Comparison of ENCODE assay signal across 20 cellular contexts in genomic region chr10:133415752-133416151, GRCh38. TPM values are rescaled to one million over a fixed set of nuclear protein-coding genes. Genes with fewer than 3 reads are reported as not detected.
DNase-seq lines count a peak whose midpoint lies in the region; ATAC-seq, FAIRE-seq and TF ChIP-seq lines count a peak whose summit lies in the region.
"Had no signal": no experiment of that assay in that cellular context is flagged by ENCODE, and none has a peak within 500 bp of the region (broad histone marks: within the 10 kb centered on the region; RNA-seq: fewer than 3 reads in every experiment).

No MANE protein-coding gene starts in this region.

- POLR2A ChIA-PET in K562 (lab: Yijun Ruan, JAX): no interaction called here
- POLR2A ChIA-PET in activated CD4-positive, alpha-beta T cell treated with anti-CD3 and anti-CD28 coated beads, Interleukin-2, amount 10 ng/mL, durations not matched to agents 7 days and 5 days (lab: Charles Lee): no interaction called here

- FAIRE-seq in K562 (lab: Jason Lieb, UNC): no peak
- FAIRE-seq: A549, G401.6 had no signal

- no peak overlapping the region for H3K4ac ChIP-seq in mesenchymal stem cell (ENCODE audit: low read depth in 1 of 2, low read length in 2 of 2)

- no peak overlapping the region for H3K18ac ChIP-seq in mesenchymal stem cell (ENCODE audit: low read depth in 1 of 2, low read length in 2 of 2)

- in situ Hi-C loops in K562 (cut with MboI): no loop called here

- TF ChIP-seq EP300 in K562 (IDR thresholded peaks at IDR 0.05; ENCODE audit: low read length): no peak

- no peak overlapping the region for H2BK15ac ChIP-seq in mesenchymal stem cell (ENCODE audit: low read depth, poor library complexity, severe bottlenecking)

- no peaks in the 10 kb centered on the region for H3K27me3 ChIP-seq in H7 (ENCODE audit: control insufficient read depth, insufficient read depth, low read length)
- H3K27me3 ChIP-seq in K562 (ENCODE audit: control insufficient read depth in 2 of 2, insufficient read depth in 2 of 2, low read length in 2 of 2): no peaks in the 10 kb centered on the region
- H3K27me3 ChIP-seq in mesenchymal stem cell (ENCODE audit: control insufficient read depth in 1 of 2, insufficient read depth in 1 of 2, low read length in 2 of 2): no peaks in the 10 kb centered on the region

- peak overlapping the region; percentile 23 for H4K91ac ChIP-seq in mesenchymal stem cell (ENCODE audit: low read length)

- H3K9ac ChIP-seq in K562 (ENCODE audit: insufficient read depth in 1 of 2, low read depth in 2 of 2, low read length in 2 of 2) (no peak overlapping the region), mesenchymal stem cell (ENCODE audit: low read length) (no peak overlapping the region)

- no peak overlapping the region for H2BK5ac ChIP-seq in mesenchymal stem cell (ENCODE audit: low read depth, low read length, poor library complexity, severe bottlenecking)

- no peak for TF ChIP-seq RAD21 in K562 (CRISPR knock-in tag; conservative IDR thresholded peaks at IDR 0.05 in 1 of 2, IDR thresholded peaks at IDR 0.05 in 1 of 2)

- intact Hi-C loops in K562 (cut with micrococcal nuclease): no loop called here

- H3K27me3 Mint-ChIP-seq in activated CD4-positive, alpha-beta T cell treated with anti-CD3 and anti-CD28 coated beads, Interleukin-2, amount 10 ng/mL, durations not matched to agents 7 days and 5 days: no peaks in the 10 kb centered on the region
- H3K27me3 Mint-ChIP-seq: CD4-positive, alpha-beta T cell had no signal

- H3K36me3 Mint-ChIP-seq in activated CD4-positive, alpha-beta T cell treated with anti-CD3 and anti-CD28 coated beads, Interleukin-2, amount 10 ng/mL, durations not matched to agents 7 days and 5 days (ENCODE audit: low read depth): peaks cover 52% of the 10 kb centered on the region

- H3K79me1 ChIP-seq in mesenchymal stem cell (replicated peaks; ENCODE audit: low read length, poor library complexity, severe bottlenecking): peaks cover 27% of the 10 kb centered on the region

- no peak overlapping the region for H3K4me3 Mint-ChIP-seq in activated CD4-positive, alpha-beta T cell treated with anti-CD3 and anti-CD28 coated beads, Interleukin-2, amount 10 ng/mL, durations not matched to agents 7 days and 5 days
- H3K4me3 Mint-ChIP-seq: CD4-positive, alpha-beta T cell had no signal

- no peaks in the 10 kb centered on the region for H4K20me1 ChIP-seq in K562 (replicated peaks; ENCODE audit: control insufficient read depth, insufficient read depth, low read length)

- H3K36me3 ChIP-seq in H7 (replicated peaks; ENCODE audit: control insufficient read depth, insufficient read depth, low read length): no peaks in the 10 kb centered on the region; the same call in none of the 2 replicates
- peaks cover 15% of the 10 kb centered on the region; the same call in 1 of the 3 replicates for H3K36me3 ChIP-seq in K562 (ENCODE audit: control insufficient read depth, insufficient read depth, low read length)
- H3K36me3 ChIP-seq in mesenchymal stem cell (ENCODE audit: control insufficient read depth in 1 of 2, insufficient read depth in 2 of 2, low read depth in 1 of 2, low read length in 2 of 2): peaks cover 48 to 66% of the 10 kb centered on the region in 2 experiments

- H3K23ac ChIP-seq in mesenchymal stem cell (ENCODE audit: low read length in 2 of 2): no peak overlapping the region

- DNase-seq in H7 (peak; percentile 22), K562 (ENCODE audit: extremely low read depth in 1 of 4, low spot score in 3 of 4) (no peak), mesenchymal stem cell (no peak), NCI-H2029 treated with DMSO at 0.1 percent for 48 hours (lab: John Stamatoyannopoulos, UW) (no peak)
- no peak for DNase-seq in activated CD4-positive, alpha-beta T cell treated with anti-CD3 and anti-CD28 coated beads, Interleukin-2, amount 10 ng/mL, durations not matched to agents 7 days and 5 days
- DNase-seq: Caco-2; CD4-positive, alpha-beta T cell; MM.1S; NCI-H1092 treated with DMSO at 0.1 percent for 48 hours; NCI-H146; NCI-H2081 treated with DMSO at 0.1 percent for 48 hours; NCI-H774; RPMI8226; SIG-M5 had no signal

- H3K27ac Mint-ChIP-seq in activated CD4-positive, alpha-beta T cell treated with anti-CD3 and anti-CD28 coated beads, Interleukin-2, amount 10 ng/mL, durations not matched to agents 7 days and 5 days: no peak overlapping the region
- H3K27ac Mint-ChIP-seq: CD4-positive, alpha-beta T cell had no signal

- no peak overlapping the region for H2AK5ac ChIP-seq in mesenchymal stem cell (ENCODE audit: low read length, severe bottlenecking)

- TF ChIP-seq CTCF in K562 (IDR thresholded peaks at IDR 0.05 in 2 of 3, conservative IDR thresholded peaks at IDR 0.05 in 1 of 3; ENCODE audit: insufficient read depth in 2 of 3, low read depth in 1 of 3, low read length in 3 of 3): no peak

- H4K8ac ChIP-seq in mesenchymal stem cell (ENCODE audit: low read length): no peak overlapping the region

- no peak overlapping the region for H2BK120ac ChIP-seq in mesenchymal stem cell (ENCODE audit: low read depth, low read length)

- H2AFZ ChIP-seq in K562 (ENCODE audit: low read depth, low read length) (no peak overlapping the region), mesenchymal stem cell (ENCODE audit: low read depth, low read length) (no peak overlapping the region)

- CTCF ChIA-PET in K562 (lab: Yijun Ruan, JAX; ENCODE audit: low intra/inter-chr PET ratio): no interaction called here
- CTCF ChIA-PET in activated CD4-positive, alpha-beta T cell treated with anti-CD3 and anti-CD28 coated beads, Interleukin-2, amount 10 ng/mL, durations not matched to agents 7 days and 5 days (lab: Charles Lee): no interaction called here

- H3K27ac ChIP-seq in K562 (ENCODE audit: extremely low read depth, low read depth, low read length) (no peak overlapping the region), mesenchymal stem cell (ENCODE audit: low read length, poor library complexity, severe bottlenecking) (no peak overlapping the region)
- H3K27ac ChIP-seq: A549 had no signal

- 96% methylated on average over 4 of the region's 25 CpGs for WGBS in K562 (ENCODE audit: insufficient coverage, low coverage, missing lambda C conversion rate)
- 97% methylated on average over 25 of the region's 25 CpGs for WGBS in mesenchymal stem cell

- H3K9me3 ChIP-seq in K562 (replicated peaks; ENCODE audit: control insufficient read depth, insufficient read depth, low read depth, low read length) (peaks cover 3% of the 10 kb centered on the region; the same call in 1 of the 2 replicates), mesenchymal stem cell (ENCODE audit: control insufficient read depth, low read length) (peaks cover 23% of the 10 kb centered on the region)

- BruUV-seq in K562 (replicated peaks; lab: Mats Ljungman, UMichigan): no TSS peak

- no peaks in the 10 kb centered on the region for H3K79me2 ChIP-seq in K562 (ENCODE audit: control insufficient read depth, insufficient read depth, low read length)

- peaks cover 29% of the 10 kb centered on the region for H3K9me3 Mint-ChIP-seq in activated CD4-positive, alpha-beta T cell treated with anti-CD3 and anti-CD28 coated beads, Interleukin-2, amount 10 ng/mL, durations not matched to agents 7 days and 5 days

- no peak for TF ChIP-seq POLR2A in K562 (conservative IDR thresholded peaks at IDR 0.05)

- H3K4me3 ChIP-seq in H7 (ENCODE audit: insufficient read depth, low read depth, low read length) (no peak overlapping the region), K562 (no peak overlapping the region), mesenchymal stem cell (ENCODE audit: insufficient read depth in 1 of 2, low read depth in 1 of 2, low read length in 2 of 2) (no peak overlapping the region)
- H3K4me3 ChIP-seq: A549, HAP-1 had no signal

- no peak overlapping the region for H2BK12ac ChIP-seq in mesenchymal stem cell (ENCODE audit: low read length in 2 of 2)

- H3K4me1 Mint-ChIP-seq in activated CD4-positive, alpha-beta T cell treated with anti-CD3 and anti-CD28 coated beads, Interleukin-2, amount 10 ng/mL, durations not matched to agents 7 days and 5 days: no peaks in the 10 kb centered on the region

- H3K4me1 ChIP-seq in K562 (replicated peaks in 1 of 2; ENCODE audit: control insufficient read depth in 2 of 2, insufficient read depth in 2 of 2, low read length in 2 of 2): no peaks in the 10 kb centered on the region
- H3K4me1 ChIP-seq in mesenchymal stem cell (ENCODE audit: control insufficient read depth, insufficient read depth, low read depth, low read length): no peaks in the 10 kb centered on the region
- H3K4me1 ChIP-seq: A549, Caco-2, HAP-1 had no signal

- no peak overlapping the region for H3K4me2 ChIP-seq in K562 (ENCODE audit: insufficient read depth, low read length)
- H3K4me2 ChIP-seq in mesenchymal stem cell (ENCODE audit: low read length, poor library complexity, severe bottlenecking): no peak overlapping the region
- H3K4me2 ChIP-seq: A549 had no signal

- ATAC-seq in K562: no peak
- no peak for ATAC-seq in HG03432 (IDR thresholded peaks at IDR 0.05; ENCODE audit: unreplicated experiment)
- ATAC-seq: A549, SK-N-SH treated with all-trans-retinoic acid at 6 μM for 48 hours had no signal

- H3K14ac ChIP-seq in mesenchymal stem cell (ENCODE audit: low read length in 2 of 2): no peak overlapping the region

- H3K9me1 ChIP-seq in K562 (ENCODE audit: control insufficient read depth, insufficient read depth, low read length): no peaks in the 10 kb centered on the region

RNA-seq across cellular contexts. Expression of gene SPRN, which starts 8.7 kb away (rescaled TPM):
- 0.18 TPM in 1 of 2 replicates, not detected in the other for total RNA-seq in H7 (2014; rRNA removed; shearing (Covaris generic))
- total RNA-seq in K562 (2011; cell fraction: chromatin; rRNA removed; ENCODE audit: low replicate concordance): not detected in 2 replicates
- total RNA-seq in K562 (2011; cell fraction: nucleolus; rRNA removed): not detected in 2 replicates
- not detected in 2 replicates for total RNA-seq in K562 (2011; cell fraction: nucleoplasm; rRNA removed)
- total RNA-seq in K562 (2014; rRNA removed) (not detected in 2 replicates), K562 (2014; rRNA removed; fragmentation: Illumina TruSeq; extraction: Trizol) (not detected in 2 replicates), K562 (2015; rRNA removed; fragmentation: Illumina TruSeq; extraction: Trizol) (not detected in 2 replicates), K562 (2021) (not detected in 2 replicates)
- polyA plus RNA-seq in K562 (2011; rRNA removed) (not detected in 2 replicates), K562 (2014; fragmentation: Illumina TruSeq; extraction: Trizol) (not detected in 2 replicates), K562 (2014; fragmentation: Nextera tagmentation; extraction: Ambion mirVana) (under 1 TPM in 1 of 2 experiments, not detected in 1; 0.04 TPM), K562 (2014; rRNA removed) (not detected in 2 replicates)
- not detected in 2 replicates for polyA plus RNA-seq in K562 (2011; cell fraction: cytosol; rRNA removed)
- polyA plus RNA-seq in K562 (2011; cell fraction: nucleus; rRNA removed): not detected in 2 replicates
- 1.2 and 1.6 TPM in 2 replicates for polyA plus RNA-seq in K562 (2012)
- polyA minus RNA-seq in K562 (2011; rRNA and poly(A)+ RNA removed): not detected in 2 replicates
- polyA minus RNA-seq in K562 (2011; cell fraction: cytosol; rRNA and poly(A)+ RNA removed): not detected in 2 replicates
- not detected in 2 replicates for polyA minus RNA-seq in K562 (2011; cell fraction: nucleus; rRNA and poly(A)+ RNA removed)
- 0.17 TPM for polyA plus RNA-seq in mesenchymal stem cell (2013, experiment 1 of 2)
- polyA plus RNA-seq in mesenchymal stem cell (2013, experiment 2 of 2): 0.19 TPM
- total RNA-seq in activated CD4-positive, alpha-beta T cell treated with anti-CD3 and anti-CD28 coated beads, Interleukin-2, amount 10 ng/mL, durations not matched to agents 7 days and 5 days: not detected
- total RNA-seq: Caco-2; CD4-positive, alpha-beta T cell; NCI-H460 had no signal

RNA-seq across cellular contexts. Expression of gene MTG1, which starts 21.8 kb away (rescaled TPM):
- total RNA-seq in H7 (2014; rRNA removed; shearing (Covaris generic)): 31.5 and 52.6 TPM in 2 replicates
- 121 and 197 TPM in 2 replicates for total RNA-seq in K562 (2011; cell fraction: chromatin; rRNA removed; ENCODE audit: low replicate concordance)
- 101 and 119 TPM in 2 replicates for total RNA-seq in K562 (2011; cell fraction: nucleolus; rRNA removed)
- 85.3 and 89.5 TPM in 2 replicates for total RNA-seq in K562 (2011; cell fraction: nucleoplasm; rRNA removed)
- 11.6 and 16.9 TPM in 2 replicates for total RNA-seq in K562 (2014; rRNA removed)
- 10.1 and 13.8 TPM in 2 replicates for total RNA-seq in K562 (2014; rRNA removed; fragmentation: Illumina TruSeq; extraction: Trizol)
- 13.8 and 15.4 TPM in 2 replicates for total RNA-seq in K562 (2015; rRNA removed; fragmentation: Illumina TruSeq; extraction: Trizol)
- 18.1 and 18.2 TPM in 2 replicates for total RNA-seq in K562 (2021)
- polyA plus RNA-seq in K562 (2011; rRNA removed): 24.1 and 27.1 TPM in 2 replicates
- polyA plus RNA-seq in K562 (2011; cell fraction: cytosol; rRNA removed): 17.9 and 25.1 TPM in 2 replicates
- 72.9 and 146 TPM in 2 replicates for polyA plus RNA-seq in K562 (2011; cell fraction: nucleus; rRNA removed)
- polyA plus RNA-seq in K562 (2012): 16.4 and 17.9 TPM in 2 replicates
- 19.5 and 22.1 TPM in 2 replicates for polyA plus RNA-seq in K562 (2014; fragmentation: Illumina TruSeq; extraction: Trizol)
- 1 to 10 TPM; 2.8 to 3.0 TPM for polyA plus RNA-seq in K562 (2014; fragmentation: Nextera tagmentation; extraction: Ambion mirVana)
- polyA plus RNA-seq in K562 (2014; rRNA removed): 23.0 and 28.2 TPM in 2 replicates
- 25.9 and 28.3 TPM in 2 replicates for polyA minus RNA-seq in K562 (2011; rRNA and poly(A)+ RNA removed)
- polyA minus RNA-seq in K562 (2011; cell fraction: cytosol; rRNA and poly(A)+ RNA removed): 16.2 and 17.5 TPM in 2 replicates
- polyA minus RNA-seq in K562 (2011; cell fraction: nucleus; rRNA and poly(A)+ RNA removed): 29.9 and 33.8 TPM in 2 replicates
- polyA plus RNA-seq in mesenchymal stem cell (2013, experiment 1 of 2): 26.2 TPM
- polyA plus RNA-seq in mesenchymal stem cell (2013, experiment 2 of 2): 26.0 TPM
- total RNA-seq in activated CD4-positive, alpha-beta T cell treated with anti-CD3 and anti-CD28 coated beads, Interleukin-2, amount 10 ng/mL, durations not matched to agents 7 days and 5 days: 10 to 100 TPM; 47.7 to 56.1 TPM

RNA-seq across cellular contexts. Expression of gene PAOX, which starts 36.7 kb away (rescaled TPM):
- total RNA-seq in H7 (2014; rRNA removed; shearing (Covaris generic)): 1.3 and 4.1 TPM in 2 replicates
- total RNA-seq in K562 (2011; cell fraction: chromatin; rRNA removed; ENCODE audit: low replicate concordance): 4.2 and 13.2 TPM in 2 replicates
- total RNA-seq in K562 (2011; cell fraction: nucleolus; rRNA removed): 10.2 and 10.9 TPM in 2 replicates
- total RNA-seq in K562 (2011; cell fraction: nucleoplasm; rRNA removed): 7.6 and 9.1 TPM in 2 replicates
- total RNA-seq in K562 (2014; rRNA removed): 4.9 and 8.7 TPM in 2 replicates
- total RNA-seq in K562 (2014; rRNA removed; fragmentation: Illumina TruSeq; extraction: Trizol): 1.1 and 1.6 TPM in 2 replicates
- total RNA-seq in K562 (2015; rRNA removed; fragmentation: Illumina TruSeq; extraction: Trizol): 2.6 and 2.8 TPM in 2 replicates
- 6.0 and 6.4 TPM in 2 replicates for total RNA-seq in K562 (2021)
- polyA plus RNA-seq in K562 (2011; rRNA removed): 4.2 and 4.3 TPM in 2 replicates
- 5.2 and 10.9 TPM in 2 replicates for polyA plus RNA-seq in K562 (2011; cell fraction: cytosol; rRNA removed)
- 7.7 and 12.4 TPM in 2 replicates for polyA plus RNA-seq in K562 (2011; cell fraction: nucleus; rRNA removed)
- polyA plus RNA-seq in K562 (2012): 3.5 and 4.0 TPM in 2 replicates
- 1.4 and 2.0 TPM in 2 replicates for polyA plus RNA-seq in K562 (2014; fragmentation: Illumina TruSeq; extraction: Trizol)
- polyA plus RNA-seq in K562 (2014; fragmentation: Nextera tagmentation; extraction: Ambion mirVana): 1 to 10 TPM in 1 of 2 experiments, under 1 TPM in 1; 0.80 to 1.7 TPM
- polyA plus RNA-seq in K562 (2014; rRNA removed): 5.1 and 5.4 TPM in 2 replicates
- 1.0 and 1.4 TPM in 2 replicates for polyA minus RNA-seq in K562 (2011; rRNA and poly(A)+ RNA removed)
- 0.91 and 3.4 TPM in 2 replicates for polyA minus RNA-seq in K562 (2011; cell fraction: cytosol; rRNA and poly(A)+ RNA removed)
- polyA minus RNA-seq in K562 (2011; cell fraction: nucleus; rRNA and poly(A)+ RNA removed): 3.9 and 4.3 TPM in 2 replicates
- 4.3 TPM for polyA plus RNA-seq in mesenchymal stem cell (2013, experiment 1 of 2)
- polyA plus RNA-seq in mesenchymal stem cell (2013, experiment 2 of 2): 4.0 TPM
- 1 to 10 TPM; 2.6 to 5.0 TPM for total RNA-seq in activated CD4-positive, alpha-beta T cell treated with anti-CD3 and anti-CD28 coated beads, Interleukin-2, amount 10 ng/mL, durations not matched to agents 7 days and 5 days

RNA-seq across cellular contexts. Expression of gene SCART1, which starts 38.0 kb away (rescaled TPM):
- total RNA-seq in H7 (2014; rRNA removed; shearing (Covaris generic)): 0.03 and 0.44 TPM in 2 replicates
- 87.0 and 88.3 TPM in 2 replicates for total RNA-seq in K562 (2011; cell fraction: chromatin; rRNA removed; ENCODE audit: low replicate concordance)
- 46.7 and 54.5 TPM in 2 replicates for total RNA-seq in K562 (2011; cell fraction: nucleolus; rRNA removed)
- total RNA-seq in K562 (2011; cell fraction: nucleoplasm; rRNA removed): 44.7 and 52.3 TPM in 2 replicates
- total RNA-seq in K562 (2014; rRNA removed) (2.8 and 3.2 TPM in 2 replicates), K562 (2014; rRNA removed; fragmentation: Illumina TruSeq; extraction: Trizol) (2.6 and 2.7 TPM in 2 replicates), K562 (2015; rRNA removed; fragmentation: Illumina TruSeq; extraction: Trizol) (4.5 and 4.9 TPM in 2 replicates), K562 (2021) (4.4 and 5.5 TPM in 2 replicates)
- polyA plus RNA-seq in K562 (2011; rRNA removed) (4.5 and 14.0 TPM in 2 replicates), K562 (2014; fragmentation: Illumina TruSeq; extraction: Trizol) (4.7 and 6.5 TPM in 2 replicates), K562 (2014; fragmentation: Nextera tagmentation; extraction: Ambion mirVana) (under 1 TPM; 0.18 to 0.29 TPM), K562 (2014; rRNA removed) (4.2 and 4.9 TPM in 2 replicates)
- polyA plus RNA-seq in K562 (2011; cell fraction: cytosol; rRNA removed): 1.7 and 5.6 TPM in 2 replicates
- polyA plus RNA-seq in K562 (2011; cell fraction: nucleus; rRNA removed): 42.0 and 78.3 TPM in 2 replicates
- polyA plus RNA-seq in K562 (2012): 15.1 and 17.5 TPM in 2 replicates
- polyA minus RNA-seq in K562 (2011; rRNA and poly(A)+ RNA removed): 3.4 and 4.8 TPM in 2 replicates
- 1.5 and 2.5 TPM in 2 replicates for polyA minus RNA-seq in K562 (2011; cell fraction: cytosol; rRNA and poly(A)+ RNA removed)
- 7.1 and 13.8 TPM in 2 replicates for polyA minus RNA-seq in K562 (2011; cell fraction: nucleus; rRNA and poly(A)+ RNA removed)
- polyA plus RNA-seq in mesenchymal stem cell (2013, experiment 1 of 2): 0.47 TPM
- polyA plus RNA-seq in mesenchymal stem cell (2013, experiment 2 of 2): 0.58 TPM
- total RNA-seq in activated CD4-positive, alpha-beta T cell treated with anti-CD3 and anti-CD28 coated beads, Interleukin-2, amount 10 ng/mL, durations not matched to agents 7 days and 5 days: 1 to 10 TPM; 3.7 to 4.5 TPM

RNA-seq across cellular contexts. Expression of gene ECHS1, which starts 42.6 kb away (rescaled TPM):
- 88.2 and 108 TPM in 2 replicates for total RNA-seq in H7 (2014; rRNA removed; shearing (Covaris generic))
- total RNA-seq in K562 (2011; cell fraction: chromatin; rRNA removed; ENCODE audit: low replicate concordance): 6.2 and 13.6 TPM in 2 replicates
- total RNA-seq in K562 (2011; cell fraction: nucleolus; rRNA removed): 10.1 and 14.7 TPM in 2 replicates
- total RNA-seq in K562 (2011; cell fraction: nucleoplasm; rRNA removed): 9.6 and 10.3 TPM in 2 replicates
- total RNA-seq in K562 (2014; rRNA removed) (69.5 and 74.3 TPM in 2 replicates), K562 (2014; rRNA removed; fragmentation: Illumina TruSeq; extraction: Trizol) (43.1 and 46.5 TPM in 2 replicates), K562 (2015; rRNA removed; fragmentation: Illumina TruSeq; extraction: Trizol) (48.4 and 49.3 TPM in 2 replicates), K562 (2021) (85.3 and 89.5 TPM in 2 replicates)
- polyA plus RNA-seq in K562 (2011; rRNA removed) (16.6 and 23.5 TPM in 2 replicates), K562 (2014; fragmentation: Illumina TruSeq; extraction: Trizol) (67.1 and 68.1 TPM in 2 replicates), K562 (2014; fragmentation: Nextera tagmentation; extraction: Ambion mirVana) (100 to 1,000 TPM in 1 of 2 experiments, 10 to 100 TPM in 1; 98.8 to 100 TPM), K562 (2014; rRNA removed) (37.4 and 38.0 TPM in 2 replicates)
- polyA plus RNA-seq in K562 (2011; cell fraction: cytosol; rRNA removed): 23.9 and 38.6 TPM in 2 replicates
- 31.1 and 34.4 TPM in 2 replicates for polyA plus RNA-seq in K562 (2011; cell fraction: nucleus; rRNA removed)
- 72.3 and 78.6 TPM in 2 replicates for polyA plus RNA-seq in K562 (2012)
- polyA minus RNA-seq in K562 (2011; rRNA and poly(A)+ RNA removed): 12.8 and 14.4 TPM in 2 replicates
- polyA minus RNA-seq in K562 (2011; cell fraction: cytosol; rRNA and poly(A)+ RNA removed): 29.2 and 40.4 TPM in 2 replicates
- polyA minus RNA-seq in K562 (2011; cell fraction: nucleus; rRNA and poly(A)+ RNA removed): 4.2 and 7.0 TPM in 2 replicates
- polyA plus RNA-seq in mesenchymal stem cell (2013, experiment 1 of 2): 78.5 TPM
- polyA plus RNA-seq in mesenchymal stem cell (2013, experiment 2 of 2): 77.3 TPM
- 10 to 100 TPM; 34.9 to 40.2 TPM for total RNA-seq in activated CD4-positive, alpha-beta T cell treated with anti-CD3 and anti-CD28 coated beads, Interleukin-2, amount 10 ng/mL, durations not matched to agents 7 days and 5 days
